In the genomic region with DNA sequence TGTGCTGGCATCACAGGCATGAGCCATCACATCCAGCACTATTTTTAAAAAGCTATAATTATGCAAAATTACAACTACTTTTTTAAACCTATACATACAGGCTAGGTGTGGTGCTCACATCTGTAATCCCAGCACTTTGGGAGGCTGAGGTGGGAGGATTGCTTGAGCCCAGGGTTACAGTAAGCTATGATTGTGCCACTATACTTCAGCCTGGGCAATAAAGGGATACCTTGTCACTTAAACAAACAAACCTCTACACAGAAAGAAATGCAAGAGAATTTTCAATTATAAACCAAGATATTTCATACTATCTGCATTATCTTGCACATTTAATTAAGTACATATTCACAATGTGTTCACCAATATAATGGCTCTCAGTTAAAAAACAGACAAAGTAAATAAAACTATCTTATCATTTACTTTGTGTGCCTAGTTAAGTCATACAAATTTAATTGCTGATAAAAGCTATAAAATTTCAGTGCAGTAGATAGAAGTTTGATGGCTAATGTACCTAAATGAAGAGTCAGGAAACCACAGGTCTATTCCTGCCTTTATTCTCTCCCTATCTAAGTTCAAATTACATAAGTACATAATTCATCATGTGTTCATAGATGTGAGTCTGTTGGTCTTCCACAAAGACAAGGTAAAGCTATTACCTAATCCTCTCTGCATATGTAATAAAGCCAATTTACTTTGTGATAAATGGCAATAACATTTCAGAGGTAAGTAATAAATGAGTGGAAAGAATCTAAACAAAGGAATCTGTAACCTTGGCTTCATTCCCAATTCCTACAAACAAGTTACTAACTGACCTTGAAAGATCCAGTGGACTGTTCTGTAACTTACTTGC, we compare ENCODE assay signal across 13 cellular contexts. TPM values are rescaled to one million over a fixed set of nuclear protein-coding genes. Genes with fewer than 3 reads are reported as not detected.
A peak's percentile ranks its signal among the peaks of the same experiment; 100 is the strongest.
DNase-seq lines count a peak whose midpoint lies in the region; ATAC-seq, FAIRE-seq and TF ChIP-seq lines count a peak whose summit lies in the region.
"Had no signal": no experiment of that assay in that cellular context is flagged by ENCODE, and none has a peak within 500 bp of the region (broad histone marks: within the 10 kb centered on the region; RNA-seq: fewer than 3 reads in every experiment).

No MANE protein-coding gene starts in this region.

- H3K9me3 ChIP-seq in kidney (ENCODE audit: control insufficient read depth in 1 of 2, low read length in 2 of 2) = no peaks in the 10 kb centered on the region
- H3K9me3 ChIP-seq: tibial nerve had no signal

- no peak for TF ChIP-seq CTCF in kidney (IDR thresholded peaks at IDR 0.05; ENCODE audit: borderline replicate concordance, extremely low read depth, insufficient read depth)

- ATAC-seq in GM19035 (IDR thresholded peaks at IDR 0.05; ENCODE audit: unreplicated experiment) = no peak
- ATAC-seq: sciatic nerve had no signal

- H3K4me3 ChIP-seq in kidney (ENCODE audit: low read length in 2 of 2) = no peak overlapping the region
- H3K4me3 ChIP-seq: tibial nerve had no signal

- H3K4me1 ChIP-seq in kidney (ENCODE audit: control insufficient read depth in 1 of 2, insufficient read depth in 1 of 2, low read depth in 1 of 2, low read length in 2 of 2) = peaks cover 0 to 7% of the 10 kb centered on the region in 2 donors

- intact Hi-C loops in kidney (cut with DNase I) (no loop called here), cardiac septum (cut with DNase I) (no loop called here)

- H3K27ac ChIP-seq in kidney (ENCODE audit: low read depth in 2 of 2, low read length in 2 of 2) = no peak overlapping the region
- H3K27ac ChIP-seq: tibial nerve had no signal

- H3K9ac ChIP-seq in kidney (ENCODE audit: low read length in 2 of 2) = peak overlapping the region in 1 of 2 donors; percentile 52

- DNase-seq in ELR (ENCODE audit: low read depth) = peak; percentile 31
- peak; percentile 99 for DNase-seq in NCI-H146 treated with DMSO at 0.1 percent for 48 hours (lab: John Stamatoyannopoulos, UW; ENCODE audit: unreplicated experiment)
- DNase-seq in SHP77 (lab: John Stamatoyannopoulos, UW) = peak; percentile 39 to 42
- no peak for DNase-seq in kidney
- no peak for DNase-seq in cardiac septum (ENCODE audit: low spot score)
- DNase-seq in islet precursor cell = no peak
- no peak for DNase-seq in G401 (ENCODE audit: low spot score)
- DNase-seq: activated CD4-positive, alpha-beta memory T cell treated with anti-CD3 and anti-CD28 coated beads for 36 hours; effector CD8-positive, alpha-beta T cell; NCI-H1694 had no signal

- in situ Hi-C loops in G401 (cut with HindIII; ENCODE audit: low sequenced_read_pairs) = no loop called here

- H3K36me3 ChIP-seq in kidney (ENCODE audit: control insufficient read depth in 1 of 2, insufficient read depth in 2 of 2, low read length in 2 of 2) = no peaks in the 10 kb centered on the region
- H3K36me3 ChIP-seq: tibial nerve had no signal

- FAIRE-seq in kidney (lab: Jason Lieb, UNC) = peak; percentile 23

RNA-seq across cellular contexts. Expression of a gene that starts 9.0 kb away (rescaled TPM):
- 97.3 TPM for total RNA-seq in kidney
- 28.0 TPM for polyA plus RNA-seq in kidney (ENCODE audit: insufficient read depth, low read depth, low replicate concordance)
- 118 TPM for total RNA-seq in cardiac septum
- 67.0 and 112 TPM in 2 replicates for total RNA-seq in G401 (2014; rRNA removed; shearing (Covaris generic))

Comparison
In these comparisons a context has a peak if more than half of its experiments do, and no peak if none do; other contexts are left out.
1. DNase-seq: peak in ELR (single experiment), NCI-H146 treated with DMSO at 0.1 percent for 48 hours (single experiment) and SHP77 (2 of 2); none in kidney (single experiment), cardiac septum (single experiment), islet precursor cell (single experiment) and G401 (single experiment).